ENCODE assay signal across 9 cellular contexts in the genomic region with DNA sequence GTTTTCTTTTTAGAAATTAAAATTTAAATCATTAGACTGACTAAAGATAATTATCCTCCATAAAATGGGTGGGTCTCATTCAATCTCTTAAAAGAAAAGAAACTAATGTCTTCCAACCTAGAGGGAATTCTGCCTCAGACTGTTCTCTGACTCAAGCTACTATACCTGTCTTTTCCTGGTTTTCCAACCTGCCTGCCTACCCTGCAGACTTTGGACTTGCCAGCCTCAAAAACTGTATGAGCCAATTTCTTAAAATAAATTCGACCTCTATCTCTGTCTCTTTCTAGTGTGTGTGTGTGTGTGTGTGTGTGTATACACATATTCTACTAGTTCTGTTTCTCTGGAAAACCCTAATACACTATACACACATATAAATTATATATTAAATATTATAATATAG.
"Had no signal": no experiment of that assay in that cellular context is flagged by ENCODE, and none has a peak within 500 bp of the region (broad histone marks: within the 10 kb centered on the region; RNA-seq: fewer than 3 reads in every experiment).

No MANE protein-coding gene starts in this region.

- H3K36me3 ChIP-seq: HAP-1 had no signal

- H3K27ac ChIP-seq: GM23248, HL-60 had no signal

- ATAC-seq: HCT116, K562 had no signal

- FAIRE-seq: K562 had no signal

- DNase-seq: GM23248, GOT3, H7, HFFc6, IMR-90 had no signal

- H3K4me3 ChIP-seq: GM23248, HAP-1, K562 had no signal

- H3K9me3 ChIP-seq: HAP-1 had no signal

- H3K4me1 ChIP-seq: HAP-1 had no signal

- H2AFZ ChIP-seq: GM23248 had no signal

- H3K9ac ChIP-seq: GM23248 had no signal
